ENCODE assay signal across 8 cellular contexts in the genomic region with DNA sequence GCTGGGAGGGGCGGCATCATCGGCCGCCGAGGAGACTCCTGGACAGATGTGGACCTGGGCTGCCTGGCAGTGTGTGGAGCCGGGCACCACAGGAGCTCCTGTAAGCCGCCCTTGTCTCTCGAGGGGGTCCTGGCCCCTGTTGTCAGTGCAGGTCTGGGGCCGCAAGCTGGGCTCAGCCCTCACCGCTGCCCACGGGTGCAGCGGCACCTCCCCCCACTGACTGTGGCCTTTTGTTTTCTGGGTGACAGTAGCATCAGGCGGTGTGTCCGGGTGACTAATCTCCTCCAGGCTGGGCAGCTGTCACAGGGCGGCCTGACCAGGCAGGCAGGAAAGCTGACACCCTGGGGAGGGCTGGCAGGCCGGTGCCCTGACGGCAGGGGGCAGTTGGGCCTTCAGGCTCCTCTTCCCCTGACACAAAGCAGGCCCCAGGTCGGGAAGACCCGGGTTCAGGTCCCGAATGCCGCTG. TPM values are rescaled to one million over a fixed set of nuclear protein-coding genes. Genes with fewer than 3 reads are reported as not detected.
DNase-seq lines count a peak whose midpoint lies in the region; ATAC-seq and TF ChIP-seq lines count a peak whose summit lies in the region.

No MANE protein-coding gene starts in this region.

- H3K9ac ChIP-seq in GM23248, result peak overlapping the region; percentile 74

- peak; percentile 72 for DNase-seq in GM23248
- DNase-seq in WERI-Rb-1, result peak; percentile 85
- peak; percentile 70 to 88 (median 82) for DNase-seq in heart left ventricle
- DNase-seq in sigmoid colon, result no peak
- DNase-seq in activated effector memory CD4-positive, alpha-beta T cell treated with Interleukin-2 at 50 U/mL for 16 hours, result no peak
- DNase-seq in central memory CD4-positive, alpha-beta T cell, result no peak
- no peak for DNase-seq in activated CD4-positive, CD25-positive, alpha-beta regulatory T cell treated with anti-CD3 and anti-CD28 coated beads, Interleukin-2, amount 50 U/mL, for 72 hours
- no peak for DNase-seq in GM19240 (ENCODE audit: insufficient read length, low spot score)

- H3K36me3 ChIP-seq in GM23248 (ENCODE audit: low read depth), result no peaks in the 10 kb centered on the region
- H3K36me3 ChIP-seq in WERI-Rb-1, result peaks cover 12% of the 10 kb centered on the region
- H3K36me3 ChIP-seq in heart left ventricle, result peaks cover 0 to 40% (median 9%) of the 10 kb centered on the region in 9 donors
- H3K36me3 ChIP-seq in sigmoid colon, result peaks cover 0 to 6% (median 3%) of the 10 kb centered on the region in 4 donors

- H3K79me2 ChIP-seq in GM23248 (ENCODE audit: insufficient read depth), result peaks cover 50% of the 10 kb centered on the region

- intact Hi-C loops in heart left ventricle (cut with DNase I) (no loop called here), sigmoid colon (cut with DNase I) (no loop called here)

- ATAC-seq in heart left ventricle, result peak; percentile 54 to 73 (median 70)

- H3K27me3 ChIP-seq in GM23248 (replicated peaks; ENCODE audit: insufficient read depth) (no peaks in the 10 kb centered on the region), WERI-Rb-1 (ENCODE audit: insufficient read depth, low read depth, severe bottlenecking) (no peaks in the 10 kb centered on the region), heart left ventricle (no peaks in the 10 kb centered on the region), sigmoid colon (no peaks in the 10 kb centered on the region)

- H4K20me1 ChIP-seq in GM23248 (ENCODE audit: insufficient read depth), result no peaks in the 10 kb centered on the region

- in situ Hi-C loops in GM23248 (cut with MboI), result no loop called here

- H3F3A ChIP-seq in GM23248 (ENCODE audit: insufficient read depth), result peaks cover 12% of the 10 kb centered on the region; the same call in 1 of the 2 replicates

- H3K27ac ChIP-seq in GM23248 (peak overlapping the region; percentile 65), WERI-Rb-1 (peak overlapping the region; percentile 86), heart left ventricle (peak overlapping the region; percentile 74 to 97 (median 94)), sigmoid colon (peak overlapping the region; percentile 79 to 88 (median 82))

- H3K9me3 ChIP-seq in GM23248 (ENCODE audit: low read depth), result no peaks in the 10 kb centered on the region
- no peaks in the 10 kb centered on the region for H3K9me3 ChIP-seq in WERI-Rb-1 (ENCODE audit: severe bottlenecking)
- H3K9me3 ChIP-seq in heart left ventricle, result no peaks in the 10 kb centered on the region
- H3K9me3 ChIP-seq in sigmoid colon, result no peaks in the 10 kb centered on the region

- peak in 1 of 2 donors; percentile 44 for TF ChIP-seq POLR2A in heart left ventricle (IDR thresholded peaks at IDR 0.05)
- no peak for TF ChIP-seq POLR2A in sigmoid colon (IDR thresholded peaks at IDR 0.05)

- no peak overlapping the region for H2AFZ ChIP-seq in GM23248

- H3K9me2 ChIP-seq in GM23248 (ENCODE audit: insufficient read depth), result no peaks in the 10 kb centered on the region

- WGBS in GM23248 (ENCODE audit: low coverage in 1 of 2, low lambda C conversion rate in 2 of 2, missing lambda C conversion rate in 2 of 2), 2 experiments, result 73 to 76% methylated on average over 20 of the region's 20 CpGs
- WGBS in heart left ventricle, 4 donors, result 23 to 48% (median 43%) methylated on average over 8 to 20 of the region's 20 CpGs
- 87 to 88% methylated on average over 20 of the region's 20 CpGs for WGBS in sigmoid colon, 2 donors

- no peak for TF ChIP-seq EP300 in sigmoid colon (IDR thresholded peaks at IDR 0.05)

- H3K4me1 ChIP-seq in GM23248 (ENCODE audit: insufficient read depth) (peaks cover 32% of the 10 kb centered on the region), heart left ventricle (peaks cover 15 to 74% (median 61%) of the 10 kb centered on the region in 12 donors), sigmoid colon (peaks cover 0 to 47% (median 43%) of the 10 kb centered on the region in 4 donors)

- TF ChIP-seq CTCF in WERI-Rb-1 (IDR thresholded peaks at IDR 0.05; ENCODE audit: low read depth, low read length), result peak; percentile 43; the same call in 1 of the 2 replicates
- peak in 8 of 12 donors; percentile 9 to 51 (median 28) for TF ChIP-seq CTCF in heart left ventricle (IDR thresholded peaks at IDR 0.05)
- no peak for TF ChIP-seq CTCF in sigmoid colon (IDR thresholded peaks at IDR 0.05)

- H3K4me3 ChIP-seq in GM23248 (no peak overlapping the region), WERI-Rb-1 (ENCODE audit: low read depth, low read length) (peak overlapping the region; percentile 11; the same call in 1 of the 2 replicates), heart left ventricle (peak overlapping the region in 7 of 12 donors; percentile 22 to 65 (median 59)), sigmoid colon (no peak overlapping the region)

- peak overlapping the region; percentile 36 for H3K4me2 ChIP-seq in GM23248 (ENCODE audit: unreplicated experiment)

RNA-seq across cellular contexts. Expression of gene DGKZ, which starts 16.2 kb away (rescaled TPM):
- 50.7 and 62.7 TPM in 2 replicates for total RNA-seq in GM23248 (2014; rRNA removed; shearing (Covaris generic))
- 21.4 and 23.9 TPM in 2 replicates for polyA plus RNA-seq in GM23248 (2016; fragmentation: Nextera tagmentation; extraction: Ambion mirVana)
- total RNA-seq in heart left ventricle, result 100 to 1,000 TPM in 1 of 9 donors, 10 to 100 TPM in 8; 57.9 to 114 (median 62.5) TPM
- 10 to 100 TPM; 41.7 to 59.5 TPM for polyA plus RNA-seq in heart left ventricle
- 10 to 100 TPM; 22.5 to 76.7 (median 34.2) TPM for total RNA-seq in sigmoid colon
- polyA plus RNA-seq in sigmoid colon, result 10 to 100 TPM; 16.6 to 71.9 (median 19.2) TPM

RNA-seq across cellular contexts. Expression of gene MDK, which starts 18.0 kb away (rescaled TPM):
- total RNA-seq in GM23248 (2014; rRNA removed; shearing (Covaris generic)), result 2.7 and 10.7 TPM in 2 replicates
- polyA plus RNA-seq in GM23248 (2016; fragmentation: Nextera tagmentation; extraction: Ambion mirVana) (31.5 and 34.5 TPM in 2 replicates), heart left ventricle (1 to 10 TPM; 2.3 to 4.8 TPM), sigmoid colon (100 to 1,000 TPM; 101 to 403 (median 169) TPM)
- total RNA-seq in heart left ventricle (10 to 100 TPM in 3 of 9 donors, 1 to 10 TPM in 6; 1.9 to 26.5 (median 7.9) TPM), sigmoid colon (10 to 100 TPM; 10.7 to 49.9 (median 33.0) TPM)

RNA-seq across cellular contexts. Expression of gene CHRM4, which starts 28.1 kb away (rescaled TPM):
- not detected in 2 replicates for total RNA-seq in GM23248 (2014; rRNA removed; shearing (Covaris generic))
- polyA plus RNA-seq in GM23248 (2016; fragmentation: Nextera tagmentation; extraction: Ambion mirVana) (not detected in 2 replicates), heart left ventricle (under 1 TPM in 1 of 2 donors, not detected in 1; 0.08 TPM), sigmoid colon (1 to 10 TPM in 2 of 3 donors, not detected in 1; 2.3 to 5.4 TPM)
- total RNA-seq in heart left ventricle (under 1 TPM in 3 of 9 donors, not detected in 6; 0.15 to 0.27 (median 0.20) TPM), sigmoid colon (1 to 10 TPM in 2 of 4 donors, under 1 TPM in 2; 0.55 to 5.3 (median 2.3) TPM)

Comparison
In these comparisons a context has a peak if more than half of its experiments do, and no peak if none do; other contexts are left out.
1. DNase-seq: peak in GM23248 (single experiment), WERI-Rb-1 (single experiment) and heart left ventricle (5 of 5); none in sigmoid colon (single experiment), activated effector memory CD4-positive, alpha-beta T cell treated with Interleukin-2 at 50 U/mL for 16 hours (single experiment), central memory CD4-positive, alpha-beta T cell (single experiment), activated CD4-positive, CD25-positive, alpha-beta regulatory T cell treated with anti-CD3 and anti-CD28 coated beads, Interleukin-2, amount 50 U/mL, for 72 hours (single experiment) and GM19240 (single experiment).
2. H3K4me3 ChIP-seq: peak in WERI-Rb-1 (single experiment) and heart left ventricle (7 of 12); none in GM23248 (single experiment) and sigmoid colon (0 of 4).
3. CTCF ChIP-seq: peak in WERI-Rb-1 (single experiment) and heart left ventricle (8 of 12); none in sigmoid colon (0 of 4).
4. Peak in every context shown above with its lines, with median percentiles within 50 percentile points of each other: H3K27ac ChIP-seq.